Comparison of ENCODE assay signal across 8 cellular contexts in the genomic region with DNA sequence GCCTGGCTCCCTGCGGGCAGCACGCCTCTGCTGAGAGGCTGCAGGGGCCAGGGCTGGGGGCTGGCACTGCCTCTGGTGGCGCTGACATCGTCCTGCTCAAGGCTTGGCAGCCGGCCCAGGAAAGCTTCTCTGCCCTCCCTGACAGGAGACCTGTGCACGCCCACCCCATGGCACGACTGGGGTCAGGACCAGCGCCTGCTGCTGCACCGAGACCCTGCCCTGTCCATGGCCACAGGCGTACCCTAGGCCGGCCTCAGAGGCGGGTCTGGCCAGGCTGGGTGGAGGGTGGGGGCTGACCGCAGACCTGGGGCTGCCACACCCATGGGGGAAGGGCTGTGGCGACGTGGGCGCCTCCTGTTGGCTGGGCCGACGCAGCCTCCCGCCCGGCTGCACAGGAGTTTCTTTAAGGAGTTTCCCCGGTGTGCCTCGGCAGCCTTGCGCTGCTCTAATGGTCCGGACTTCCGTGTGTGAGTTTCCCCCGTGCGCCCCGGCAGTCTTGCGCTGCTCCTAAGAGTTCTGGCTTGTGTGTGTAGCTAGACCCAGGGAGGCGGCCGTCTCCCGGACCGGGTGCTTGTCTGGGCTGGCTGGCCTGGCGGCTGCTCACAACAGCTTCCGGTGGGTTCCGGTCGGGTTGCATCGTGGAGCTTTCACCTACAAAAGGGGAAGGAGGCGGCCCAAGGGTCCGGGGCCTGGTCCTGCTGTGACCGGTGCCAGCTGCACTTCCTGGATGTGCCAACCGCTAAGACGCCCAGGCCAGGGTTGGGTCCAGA. TPM values are rescaled to one million over a fixed set of nuclear protein-coding genes. Genes with fewer than 3 reads are reported as not detected.
A peak's percentile ranks its signal among the peaks of the same experiment; 100 is the strongest.
DNase-seq lines count a peak whose midpoint lies in the region; ATAC-seq and TF ChIP-seq lines count a peak whose summit lies in the region.

No MANE protein-coding gene starts in this region.

- H3K9me3 ChIP-seq in adipocyte (ENCODE audit: control insufficient read depth, low read length) (no peaks in the 10 kb centered on the region), iPS DF 6.9 (ENCODE audit: control insufficient read depth, insufficient read depth, low read length) (no peaks in the 10 kb centered on the region), spleen (no peaks in the 10 kb centered on the region)

- H3K27ac ChIP-seq in iPS DF 6.9 (ENCODE audit: low read length) (no peak overlapping the region), spleen (peak overlapping the region; percentile 85 to 99 (median 96))

- ATAC-seq in GM19023 (IDR thresholded peaks at IDR 0.05; ENCODE audit: unreplicated experiment): peak; percentile 36
- ATAC-seq in HG03571 (IDR thresholded peaks at IDR 0.05; ENCODE audit: unreplicated experiment): peak; percentile 34

- peaks cover 25% of the 10 kb centered on the region for H3K4me1 ChIP-seq in adipocyte (ENCODE audit: control insufficient read depth, insufficient read depth, low read length)
- H3K4me1 ChIP-seq in iPS DF 6.9 (ENCODE audit: control insufficient read depth, insufficient read depth, low read length): peaks cover 4% of the 10 kb centered on the region; the same call in 1 of the 2 replicates
- H3K4me1 ChIP-seq in spleen: peaks cover 60 to 95% (median 92%) of the 10 kb centered on the region in 6 donors

- WGBS in iPS DF 6.9 (ENCODE audit: insufficient coverage, insufficient read length): no CpG with 5 or more reads among the region's 43 CpGs
- WGBS in spleen, 5 donors: 0 to 3% (median 1%) methylated on average over 11 to 43 of the region's 43 CpGs

- intact Hi-C loops in spleen (cut with DNase I; ENCODE audit: low total_unique reads): no loop called here

- H3K27me3 ChIP-seq in adipocyte (replicated peaks; ENCODE audit: control insufficient read depth, insufficient read depth, low read length) (no peaks in the 10 kb centered on the region), iPS DF 6.9 (ENCODE audit: control insufficient read depth, insufficient read depth, low read length) (no peaks in the 10 kb centered on the region), spleen (replicated peaks in 1 of 7) (no peaks in the 10 kb centered on the region)

- TF ChIP-seq POLR2A in spleen (IDR thresholded peaks at IDR 0.05): no peak

- peak overlapping the region; percentile 56 for H3K4me3 ChIP-seq in AG10803 (ENCODE audit: low read length)
- peak overlapping the region; percentile 72 for H3K4me3 ChIP-seq in adipocyte (ENCODE audit: low read length)
- peak overlapping the region; percentile 9; the same call in 1 of the 2 replicates for H3K4me3 ChIP-seq in iPS DF 6.9 (ENCODE audit: low read length)
- H3K4me3 ChIP-seq in spleen: peak overlapping the region; percentile 20 to 68 (median 42)

- H3K36me3 ChIP-seq in adipocyte (ENCODE audit: control insufficient read depth, insufficient read depth, low read length, severe bottlenecking): peaks cover 24% of the 10 kb centered on the region
- peaks cover 18% of the 10 kb centered on the region for H3K36me3 ChIP-seq in iPS DF 6.9 (ENCODE audit: control insufficient read depth, insufficient read depth, low read length)
- H3K36me3 ChIP-seq in spleen: peaks cover 0 to 26% (median 19%) of the 10 kb centered on the region in 6 donors

- TF ChIP-seq CTCF in AG10803 (conservative IDR thresholded peaks at IDR 0.05; ENCODE audit: low read length) (peak; percentile 45), spleen (IDR thresholded peaks at IDR 0.05 in 8 of 11, conservative IDR thresholded peaks at IDR 0.05 in 3 of 11) (peak in 10 of 11 experiments; percentile 18 to 71 (median 48))

- DNase-seq in AG10803 (ENCODE audit: low read depth): peak; percentile 49
- DNase-seq in T follicular helper cell (ENCODE audit: low read depth): peak; percentile 69
- DNase-seq in adipocyte (ENCODE audit: low read depth): peak; percentile 69
- no peak for DNase-seq in iPS DF 6.9 (ENCODE audit: low read depth, low spot score)
- DNase-seq in spleen: peak; percentile 99
- DNase-seq in NCI-H1048 (lab: John Stamatoyannopoulos, UW): no peak

- peak overlapping the region; percentile 73 for H3K9ac ChIP-seq in adipocyte (ENCODE audit: low read length)

RNA-seq across cellular contexts. Expression of a gene that starts 4.7 kb away (rescaled TPM):
- total RNA-seq in spleen: 10 to 100 TPM; 49.8 to 66.5 (median 57.7) TPM
- polyA plus RNA-seq in spleen: 10 to 100 TPM; 43.3 to 85.8 (median 77.9) TPM

RNA-seq across cellular contexts. Expression of a gene that starts 10.4 kb away (rescaled TPM):
- total RNA-seq in spleen: 10 to 100 TPM; 25.4 to 31.7 (median 29.3) TPM
- 10 to 100 TPM; 26.2 to 70.8 (median 47.0) TPM for polyA plus RNA-seq in spleen

RNA-seq across cellular contexts. Expression of a gene that starts 19.8 kb away (rescaled TPM):
- total RNA-seq in spleen: 1 to 10 TPM in 6 of 7 donors, under 1 TPM in 1; 0.39 to 4.6 (median 2.4) TPM
- under 1 TPM; 0.11 to 0.67 (median 0.24) TPM for polyA plus RNA-seq in spleen

RNA-seq across cellular contexts. Expression of a gene that starts 54.5 kb away (rescaled TPM):
- 10 to 100 TPM; 65.2 to 98.0 (median 69.4) TPM for total RNA-seq in spleen
- 10 to 100 TPM; 36.0 to 70.7 (median 69.2) TPM for polyA plus RNA-seq in spleen

Comparison
In these comparisons a context has a peak if more than half of its experiments do, and no peak if none do; other contexts are left out.
1. DNase-seq: peak in AG10803 (single experiment), T follicular helper cell (single experiment), adipocyte (single experiment) and spleen (single experiment); none in iPS DF 6.9 (single experiment) and NCI-H1048 (single experiment).
2. H3K4me3 ChIP-seq: peak in every context shown above with its lines; median percentile 72 in adipocyte; 56 in AG10803; 42 in spleen; 9 in iPS DF 6.9.